ENCODE assay signal across 2 cellular contexts in genomic region chr15:71056111-71056510, GRCh38.
TF ChIP-seq lines count a peak whose summit lies in the region.

No MANE protein-coding gene starts in this region.

TF ChIP-seq in IMR-90, 13 proteins besides CTCF, POLR2A, EP300 and RAD21 (continued from another document):
- no peak for TF ChIP-seq MAZ (IDR thresholded peaks at IDR 0.05; ENCODE audit: borderline replicate concordance, low read depth, low read length)
- no peak for TF ChIP-seq BHLHE40 (IDR thresholded peaks at IDR 0.05; ENCODE audit: low read depth, low read length)
- no peak for TF ChIP-seq RCOR1 (IDR thresholded peaks at IDR 0.05; ENCODE audit: insufficient replicate concordance, low read length)
- no peak for TF ChIP-seq USF2 (IDR thresholded peaks at IDR 0.05; ENCODE audit: low read depth, low read length)
- TF ChIP-seq RFX5 (IDR thresholded peaks at IDR 0.05; ENCODE audit: low read depth, low read length), result no peak
- no peak for TF ChIP-seq ELK1 (IDR thresholded peaks at IDR 0.05; ENCODE audit: borderline replicate concordance, low read depth, low read length)
- TF ChIP-seq CHD1 (IDR thresholded peaks at IDR 0.05; ENCODE audit: low read depth, low read length), result no peak

TF ChIP-seq in HEK293T, 16 proteins besides CTCF, POLR2A, EP300 and RAD21 (continued from another document):
- TF ChIP-seq BHLHE40 (IDR thresholded peaks at IDR 0.05; ENCODE audit: borderline replicate concordance), result no peak
